1 cellular context compared by ENCODE assay signal in the genomic region with DNA sequence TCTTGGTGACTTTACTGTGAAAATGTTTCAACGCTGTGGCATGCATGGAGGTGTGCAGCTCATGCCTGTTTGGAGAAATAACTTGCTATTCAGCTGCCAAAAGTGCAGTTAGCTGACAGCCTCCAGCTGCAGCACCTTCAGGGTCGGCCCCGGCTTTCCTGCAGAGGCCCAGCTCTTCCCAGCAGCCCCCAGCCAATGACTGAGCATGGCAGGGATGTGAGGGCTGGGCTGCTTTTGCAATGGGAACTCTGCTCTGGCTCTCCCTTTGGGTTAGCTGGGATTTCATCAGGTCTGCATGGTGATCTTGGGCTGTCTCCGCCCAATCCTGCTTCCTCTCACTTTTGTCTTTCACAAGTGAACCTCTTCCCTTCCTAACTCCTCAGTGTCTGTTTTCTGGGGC.
TF ChIP-seq lines count a peak whose summit lies in the region.

No MANE protein-coding gene starts in this region.

TF ChIP-seq in WTC11, 78 proteins besides CTCF, POLR2A, EP300 and RAD21 (continued from another document):
- TF ChIP-seq, protein P1, sequence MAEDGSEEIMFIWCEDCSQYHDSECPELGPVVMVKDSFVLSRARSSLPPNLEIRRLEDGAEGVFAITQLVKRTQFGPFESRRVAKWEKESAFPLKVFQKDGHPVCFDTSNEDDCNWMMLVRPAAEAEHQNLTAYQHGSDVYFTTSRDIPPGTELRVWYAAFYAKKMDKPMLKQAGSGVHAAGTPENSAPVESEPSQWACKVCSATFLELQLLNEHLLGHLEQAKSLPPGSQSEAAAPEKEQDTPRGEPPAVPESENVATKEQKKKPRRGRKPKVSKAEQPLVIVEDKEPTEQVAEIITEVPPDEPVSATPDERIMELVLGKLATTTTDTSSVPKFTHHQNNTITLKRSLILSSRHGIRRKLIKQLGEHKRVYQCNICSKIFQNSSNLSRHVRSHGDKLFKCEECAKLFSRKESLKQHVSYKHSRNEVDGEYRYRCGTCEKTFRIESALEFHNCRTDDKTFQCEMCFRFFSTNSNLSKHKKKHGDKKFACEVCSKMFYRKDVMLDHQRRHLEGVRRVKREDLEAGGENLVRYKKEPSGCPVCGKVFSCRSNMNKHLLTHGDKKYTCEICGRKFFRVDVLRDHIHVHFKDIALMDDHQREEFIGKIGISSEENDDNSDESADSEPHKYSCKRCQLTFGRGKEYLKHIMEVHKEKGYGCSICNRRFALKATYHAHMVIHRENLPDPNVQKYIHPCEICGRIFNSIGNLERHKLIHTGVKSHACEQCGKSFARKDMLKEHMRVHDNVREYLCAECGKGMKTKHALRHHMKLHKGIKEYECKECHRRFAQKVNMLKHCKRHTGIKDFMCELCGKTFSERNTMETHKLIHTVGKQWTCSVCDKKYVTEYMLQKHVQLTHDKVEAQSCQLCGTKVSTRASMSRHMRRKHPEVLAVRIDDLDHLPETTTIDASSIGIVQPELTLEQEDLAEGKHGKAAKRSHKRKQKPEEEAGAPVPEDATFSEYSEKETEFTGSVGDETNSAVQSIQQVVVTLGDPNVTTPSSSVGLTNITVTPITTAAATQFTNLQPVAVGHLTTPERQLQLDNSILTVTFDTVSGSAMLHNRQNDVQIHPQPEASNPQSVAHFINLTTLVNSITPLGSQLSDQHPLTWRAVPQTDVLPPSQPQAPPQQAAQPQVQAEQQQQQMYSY (CRISPR knock-in tag; IDR thresholded peaks at IDR 0.05), result no peak
- TF ChIP-seq CBFB (CRISPR knock-in tag; IDR thresholded peaks at IDR 0.05; ENCODE audit: low read depth), result no peak
- TF ChIP-seq JUN (CRISPR knock-in tag; IDR thresholded peaks at IDR 0.05), result no peak
- TF ChIP-seq ZNF317 (CRISPR knock-in tag; IDR thresholded peaks at IDR 0.05; ENCODE audit: borderline replicate concordance, low read depth), result no peak
- no peak for TF ChIP-seq FOXK1 (CRISPR knock-in tag; IDR thresholded peaks at IDR 0.05)
- TF ChIP-seq, protein P2, sequence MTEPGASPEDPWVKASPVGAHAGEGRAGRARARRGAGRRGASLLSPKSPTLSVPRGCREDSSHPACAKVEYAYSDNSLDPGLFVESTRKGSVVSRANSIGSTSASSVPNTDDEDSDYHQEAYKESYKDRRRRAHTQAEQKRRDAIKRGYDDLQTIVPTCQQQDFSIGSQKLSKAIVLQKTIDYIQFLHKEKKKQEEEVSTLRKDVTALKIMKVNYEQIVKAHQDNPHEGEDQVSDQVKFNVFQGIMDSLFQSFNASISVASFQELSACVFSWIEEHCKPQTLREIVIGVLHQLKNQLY (CRISPR knock-in tag; IDR thresholded peaks at IDR 0.05), result no peak
- TF ChIP-seq GTF2I (CRISPR knock-in tag; conservative IDR thresholded peaks at IDR 0.05), result no peak
- no peak for TF ChIP-seq ZNF423 (CRISPR knock-in tag; IDR thresholded peaks at IDR 0.05)
- no peak for TF ChIP-seq MXD4 (CRISPR knock-in tag; IDR thresholded peaks at IDR 0.05; ENCODE audit: borderline replicate concordance)
- TF ChIP-seq, protein P3, sequence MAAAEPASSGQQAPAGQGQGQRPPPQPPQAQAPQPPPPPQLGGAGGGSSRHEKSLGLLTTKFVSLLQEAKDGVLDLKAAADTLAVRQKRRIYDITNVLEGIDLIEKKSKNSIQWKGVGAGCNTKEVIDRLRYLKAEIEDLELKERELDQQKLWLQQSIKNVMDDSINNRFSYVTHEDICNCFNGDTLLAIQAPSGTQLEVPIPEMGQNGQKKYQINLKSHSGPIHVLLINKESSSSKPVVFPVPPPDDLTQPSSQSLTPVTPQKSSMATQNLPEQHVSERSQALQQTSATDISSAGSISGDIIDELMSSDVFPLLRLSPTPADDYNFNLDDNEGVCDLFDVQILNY (CRISPR knock-in tag; IDR thresholded peaks at IDR 0.05), result no peak
- TF ChIP-seq IRF2 (CRISPR knock-in tag; IDR thresholded peaks at IDR 0.05; ENCODE audit: borderline replicate concordance, low read depth), result no peak
- no peak for TF ChIP-seq NFYB (CRISPR knock-in tag; conservative IDR thresholded peaks at IDR 0.05; ENCODE audit: low read depth)
